21 cellular contexts compared by ENCODE assay signal in genomic region chr1:77661696-77662095, GRCh38.
"Had no signal": no experiment of that assay in that cellular context is flagged by ENCODE, and none has a peak within 500 bp of the region (broad histone marks: within the 10 kb centered on the region; RNA-seq: fewer than 3 reads in every experiment).

No MANE protein-coding gene starts in this region.

- H3K27ac ChIP-seq: colonic mucosa, heart left ventricle, neural progenitor cell, ovary, upper lobe of left lung, uterus had no signal

- ATAC-seq: heart left ventricle, natural killer cell, right cardiac atrium had no signal

- H3K36me3 Mint-ChIP-seq: natural killer cell had no signal

- H2AFZ ChIP-seq: neural progenitor cell had no signal

- FAIRE-seq: endothelial cell of umbilical vein, islet of Langerhans, small intestine had no signal

- H3K9ac ChIP-seq: neural progenitor cell had no signal

- H3K4me1 ChIP-seq: colonic mucosa, neural progenitor cell, uterus had no signal

- H3K4me2 ChIP-seq: neural progenitor cell had no signal

- DNase-seq: colonic mucosa; effector CD4-positive, alpha-beta T cell; endodermal cell; erythroblast; foreskin melanocyte; heart left ventricle; hippocampal formation; kidney glomerular epithelial cell; mammary epithelial cell; natural killer cell; nucleus accumbens; ovary; right cardiac atrium; small intestine; stimulated activated CD4-positive, alpha-beta T cell treated with anti-CD3 and anti-CD28 coated beads, Interleukin-12 subunit alpha, Interleukin-12 subunit beta, amount 100 ng/mL, for 4 hours; stimulated activated naive CD4-positive, alpha-beta T cell treated with Interleukin-2 at 50 U/mL for 16 hours; upper lobe of left lung; uterus had no signal

- H3K27ac Mint-ChIP-seq: natural killer cell, neural progenitor cell had no signal

- H3K9me3 Mint-ChIP-seq: endodermal cell, natural killer cell, neural progenitor cell had no signal

- H3K9me3 ChIP-seq: colonic mucosa, heart left ventricle, ovary, upper lobe of left lung, uterus had no signal

- H3K4me3 ChIP-seq: colonic mucosa, heart left ventricle, neural progenitor cell, ovary, upper lobe of left lung, uterus had no signal

- H3K36me3 ChIP-seq: colonic mucosa, neural progenitor cell, ovary, upper lobe of left lung, uterus had no signal

- H3K4me3 Mint-ChIP-seq: endodermal cell, natural killer cell, neural progenitor cell had no signal

- H3K4me1 Mint-ChIP-seq: neural progenitor cell had no signal

- H3K27me3 ChIP-seq: colonic mucosa, heart left ventricle, neural progenitor cell, ovary, upper lobe of left lung, uterus had no signal
